26 cellular contexts compared by ENCODE assay signal in genomic region chr7:11456574-11456973, GRCh38.
"Had no signal": no experiment of that assay in that cellular context is flagged by ENCODE, and none has a peak within 500 bp of the region (broad histone marks: within the 10 kb centered on the region; RNA-seq: fewer than 3 reads in every experiment).

No MANE protein-coding gene starts in this region.

- H3K4me3 ChIP-seq: stomach, suprapubic skin, testis, thoracic aorta, thyroid gland, tibial artery, tibial nerve, transverse colon, upper lobe of left lung, upper lobe of right lung, uterus, vagina had no signal

- H3K4me1 ChIP-seq: suprapubic skin, testis, thyroid gland, tibial artery, transverse colon, upper lobe of right lung, uterus had no signal

- ATAC-seq: stimulated activated effector memory CD8-positive, alpha-beta T cell treated with anti-CD3 and anti-CD28 coated beads, Interleukin-12 subunit alpha, Interleukin-12 subunit beta, amount 100 ng/mL, for 72 hours; stimulated activated memory B cell treated with anti-CD40 and anti-IgM and Interleukin-4, amounts not matched to agents 10 μg/mL and 1 μg/mL and 100 μg/mL, for 72 hours; stimulated activated naive B cell treated with anti-CD40 and anti-IgM and Interleukin-4, amounts not matched to agents 10 μg/mL and 1 μg/mL and 100 μg/mL, for 72 hours; stimulated activated naive CD8-positive, alpha-beta T cell treated with anti-CD3 and anti-CD28 coated beads, Interleukin-15, amount 100 ng/mL, for 72 hours; stimulated activated naive CD8-positive, alpha-beta T cell treated with anti-CD3 and anti-CD28 coated beads, Interleukin-15, Interleukin-2, amounts not matched to agents 100 U/mL and 50 U/mL, for 24 hours; upper lobe of right lung had no signal

- H3K9me3 ChIP-seq: stomach, suprapubic skin, testis, thoracic aorta, thyroid gland, tibial artery, tibial nerve, transverse colon, upper lobe of left lung, upper lobe of right lung, uterus, vagina had no signal

- H3K27me3 ChIP-seq: stomach, suprapubic skin, testis, thyroid gland, tibial artery, tibial nerve, transverse colon, upper lobe of left lung, upper lobe of right lung, uterus, vagina had no signal

- H3K36me3 ChIP-seq: stomach, suprapubic skin, thoracic aorta, thyroid gland, tibial artery, tibial nerve, transverse colon, upper lobe of left lung, upper lobe of right lung, uterus, vagina had no signal

- H3K27ac ChIP-seq: stomach, suprapubic skin, testis, thoracic aorta, thyroid gland, tibial artery, tibial nerve, transverse colon, upper lobe of left lung, upper lobe of right lung, uterus, vagina had no signal

- DNase-seq: stimulated activated CD4-positive, alpha-beta T cell treated with anti-CD3 and anti-CD28 coated beads, Interleukin-2, amount 100 ng/mL, for 48 hours; stimulated activated CD4-positive, alpha-beta T cell treated with anti-CD3 and anti-CD28 coated beads, Interleukin-4, amount 100 ng/mL, for 1 hour; stimulated activated CD4-positive, alpha-beta T cell treated with anti-CD3 and anti-CD28 coated beads, Interleukin-4, amount 100 ng/mL, for 24 hours; stimulated activated CD4-positive, alpha-beta T cell treated with anti-CD3 and anti-CD28 coated beads, Interleukin-4, amount 100 ng/mL, for 4 hours; stimulated activated CD8-positive, alpha-beta memory T cell treated with anti-CD3 and anti-CD28 coated beads, Interleukin-4, amount 100 ng/mL, for 48 hours; stimulated activated naive B cell treated with anti-CD40 and anti-IgM and Interleukin-4, amounts not matched to agents 10 μg/mL and 1 μg/mL and 100 μg/mL, for 72 hours; stimulated activated naive CD4-positive, alpha-beta T cell; stimulated activated naive CD4-positive, alpha-beta T cell treated with Interleukin-2 at 50 U/mL for 16 hours; stimulated activated naive CD8-positive, alpha-beta T cell treated with anti-CD3 and anti-CD28 coated beads, Interleukin-15, amount 100 ng/mL, for 72 hours; stimulated activated naive CD8-positive, alpha-beta T cell treated with anti-CD3 and anti-CD28 coated beads, Interleukin-15, Interleukin-2, amounts not matched to agents 100 U/mL and 50 U/mL, for 24 hours; stomach; substantia nigra; testis; thyroid gland; tibial artery; transverse colon; trophoblast cell; upper lobe of left lung; upper lobe of right lung; uterus had no signal
